In genomic region chrX:40008841-40009461, GRCh38 we compare ENCODE assay signal across 8 cellular contexts.
DNase-seq lines count a peak whose midpoint lies in the region; ATAC-seq and TF ChIP-seq lines count a peak whose summit lies in the region.

No MANE protein-coding gene starts in this region.

- intact Hi-C loops in testis (cut with DNase I; ENCODE audit: low total_unique reads) = no loop called here

- DNase-seq in GM12865 (ENCODE audit: low read depth) (peak; percentile 41), RPMI7951 (ENCODE audit: low read depth) (peak; percentile 65), dermis blood vessel endothelial cell (peak; percentile 13), testis (no peak)

- ATAC-seq in GM21423 (IDR thresholded peaks at IDR 0.05; ENCODE audit: unreplicated experiment) = no peak
- ATAC-seq in GM21367 (IDR thresholded peaks at IDR 0.05; ENCODE audit: unreplicated experiment) = no peak
- no peak for ATAC-seq in GM18873 (IDR thresholded peaks at IDR 0.05; ENCODE audit: low FRiP score, unreplicated experiment)

- no peak overlapping the region for H3K27ac ChIP-seq in testis

- TF ChIP-seq CTCF in GM12865 (IDR thresholded peaks at IDR 0.05; ENCODE audit: insufficient read depth, low read depth, low read length, missing control alignments) (no peak), testis (IDR thresholded peaks at IDR 0.05) (no peak)

- peaks cover 2% of the 10 kb centered on the region for H3K9me3 ChIP-seq in neuron (ENCODE audit: low read length)
- H3K9me3 ChIP-seq in testis = no peaks in the 10 kb centered on the region

- peaks cover 23% of the 10 kb centered on the region for H3K4me1 ChIP-seq in neuron (ENCODE audit: insufficient read depth, low read length)
- no peaks in the 10 kb centered on the region for H3K4me1 ChIP-seq in testis

- peak overlapping the region; percentile 50 for H3K4me3 ChIP-seq in GM12865 (ENCODE audit: low read depth, low read length)
- peak overlapping the region; percentile 62 for H3K4me3 ChIP-seq in neuron (ENCODE audit: low read length)
- peak overlapping the region in 1 of 2 donors; percentile 3 for H3K4me3 ChIP-seq in testis

- WGBS in testis, 2 donors = 12 to 70% methylated on average over 6 to 44 of the region's 50 CpGs

- TF ChIP-seq POLR2A in testis (IDR thresholded peaks at IDR 0.05) = no peak

- no peaks in the 10 kb centered on the region for H3K36me3 ChIP-seq in neuron (ENCODE audit: insufficient read depth, low read length)
- no peaks in the 10 kb centered on the region for H3K36me3 ChIP-seq in testis (ENCODE audit: low read depth, missing control alignments)

- H3K27me3 ChIP-seq in neuron (ENCODE audit: insufficient read depth, low read length) (no peaks in the 10 kb centered on the region), testis (no peaks in the 10 kb centered on the region)

- H2AFZ ChIP-seq in neuron (ENCODE audit: low read depth, low read length) = no peak overlapping the region
